Comparison of ENCODE assay signal across 8 cellular contexts in genomic region chrX:47482512-47483309, GRCh38.
DNase-seq lines count a peak whose midpoint lies in the region; ATAC-seq and TF ChIP-seq lines count a peak whose summit lies in the region.

Gene ZNF41, minus strand, starts transcription at chrX:47483222. Its CDS starts 15,741 bp downstream, at chrX:47467481.

- TF ChIP-seq RAD21 in Ishikawa (IDR thresholded peaks at IDR 0.05; ENCODE audit: low read depth), result no peak

- peak within 1 kb of the TSS; percentile 67 for H3K4me3 ChIP-seq in mucosa of stomach (ENCODE audit: low read length)

- DNase-seq in DMS114 treated with DMSO at 0.1 percent for 48 hours (lab: John Stamatoyannopoulos, UW; ENCODE audit: unreplicated experiment) (peak; percentile 52), OCI-M1 (lab: John Stamatoyannopoulos, UW) (peak; percentile 87), activated T-cell treated with anti-CD3 and anti-CD28 coated beads for 48 hours (ENCODE audit: low read depth) (peak; percentile 71), erythroblast (lab: John Stamatoyannopoulos, UW) (peak; percentile 86)
- peak; percentile 81 for DNase-seq in stimulated activated CD8-positive, alpha-beta memory T cell treated with anti-CD3 and anti-CD28 coated beads, Interleukin-4, amount 100 ng/mL, for 48 hours

- no peaks in the 10 kb centered on the region for H3K27me3 ChIP-seq in mucosa of stomach (ENCODE audit: control insufficient read depth, insufficient read depth, low read length)

- peak within 1 kb of the TSS; percentile 75 for H3K9ac ChIP-seq in mucosa of stomach (ENCODE audit: low read length)

- TF ChIP-seq EP300 in Ishikawa (IDR thresholded peaks at IDR 0.05; ENCODE audit: borderline replicate concordance), result no peak

- peak; percentile 75 for ATAC-seq in GM21619 (IDR thresholded peaks at IDR 0.05; ENCODE audit: unreplicated experiment)

- no peaks in the 10 kb centered on the region for H3K9me3 ChIP-seq in mucosa of stomach (ENCODE audit: control insufficient read depth, low read length)

- H3K36me3 ChIP-seq in mucosa of stomach (ENCODE audit: control insufficient read depth, insufficient read depth, low read length), result no peaks in the 10 kb centered on the region

- H3K4me1 ChIP-seq in mucosa of stomach (ENCODE audit: control insufficient read depth, insufficient read depth, low read length), result peaks cover 6% of the 10 kb centered on the region

- TF ChIP-seq POLR2A in erythroblast (IDR thresholded peaks at IDR 0.05; ENCODE audit: low read length), result peak; percentile 64

TF ChIP-seq in Ishikawa, 13 proteins besides CTCF, POLR2A, EP300 and RAD21:
- no peak for TF ChIP-seq CREB1 (IDR thresholded peaks at IDR 0.05; ENCODE audit: low read depth)
- 0 out of 2 replicates have a peak, but pooled peaks have one; percentile 21 for TF ChIP-seq TAF1 (IDR thresholded peaks at IDR 0.05; ENCODE audit: low read depth)
- no peak for TF ChIP-seq TCF12 (IDR thresholded peaks at IDR 0.05; ENCODE audit: low read depth)
- no peak for TF ChIP-seq CEBPB (IDR thresholded peaks at IDR 0.05)
- TF ChIP-seq FOXM1 (IDR thresholded peaks at IDR 0.05; ENCODE audit: borderline replicate concordance, low read depth), result no peak
- no peak for TF ChIP-seq REST (IDR thresholded peaks at IDR 0.05; ENCODE audit: low read depth)
- TF ChIP-seq YY1 (IDR thresholded peaks at IDR 0.05; ENCODE audit: low read depth), result peak; percentile 96
- peak; percentile 65; the same call in 1 of the 2 replicates for TF ChIP-seq EGR1 (IDR thresholded peaks at IDR 0.05)
- TF ChIP-seq ZBTB7A (IDR thresholded peaks at IDR 0.05; ENCODE audit: low read depth), result peak; percentile 54; the same call in 1 of the 2 replicates
- no peak for TF ChIP-seq USF1 (IDR thresholded peaks at IDR 0.05)
- peak; percentile 86 for TF ChIP-seq MAX (IDR thresholded peaks at IDR 0.05)
- TF ChIP-seq NFIC (IDR thresholded peaks at IDR 0.05), result no peak
- TF ChIP-seq TEAD4 (IDR thresholded peaks at IDR 0.05), result no peak

Comparison
In these comparisons a context has a peak if more than half of its experiments do, and no peak if none do; other contexts are left out.
1. Peak in every context shown above with its lines: DNase-seq, ATAC-seq and H3K4me3 ChIP-seq.